In the genomic region with DNA sequence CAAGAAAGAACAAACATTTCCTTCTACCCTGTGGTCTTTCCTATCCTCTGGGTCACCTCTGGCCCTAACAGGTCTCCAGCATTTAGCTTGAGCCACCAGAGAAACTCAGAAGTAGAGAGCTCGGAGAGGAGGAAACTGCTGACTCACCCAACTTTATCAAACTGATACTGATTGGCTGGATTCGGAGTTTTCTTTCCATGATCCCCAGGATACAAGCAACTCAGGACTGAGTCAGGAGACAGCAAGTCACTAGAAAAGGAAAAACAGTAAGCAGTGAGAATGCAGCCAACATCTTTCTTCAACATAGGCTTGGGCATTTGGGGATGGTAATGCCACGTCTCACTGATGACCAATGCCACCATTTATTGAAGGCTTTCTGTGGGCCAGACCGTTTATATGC, we compare ENCODE assay signal across 12 cellular contexts. TPM values are rescaled to one million over a fixed set of nuclear protein-coding genes. Genes with fewer than 3 reads are reported as not detected.
DNase-seq lines count a peak whose midpoint lies in the region; TF ChIP-seq lines count a peak whose summit lies in the region.
"Had no signal": no experiment of that assay in that cellular context is flagged by ENCODE, and none has a peak within 500 bp of the region (broad histone marks: within the 10 kb centered on the region; RNA-seq: fewer than 3 reads in every experiment).

No MANE protein-coding gene starts in this region.

- no peaks in the 10 kb centered on the region for H3K9me3 ChIP-seq in HUES6 (ENCODE audit: control insufficient read depth, insufficient read depth, low read depth, low read length)
- H3K9me3 ChIP-seq in spleen, result no peaks in the 10 kb centered on the region
- H3K9me3 ChIP-seq: body of pancreas, MG63, stomach had no signal

- 82 to 96% (median 89%) methylated on average over 4 of the region's 4 CpGs for WGBS in spleen, 5 donors

- no peaks in the 10 kb centered on the region for H3K27me3 ChIP-seq in HUES6 (ENCODE audit: control insufficient read depth, insufficient read depth, low read length)
- H3K27me3 ChIP-seq in spleen (replicated peaks in 1 of 7), result no peaks in the 10 kb centered on the region
- H3K27me3 ChIP-seq: body of pancreas, MG63, stomach had no signal

- H3K36me3 ChIP-seq in HUES6 (ENCODE audit: control insufficient read depth, insufficient read depth, low read length), result peaks cover 87% of the 10 kb centered on the region
- H3K36me3 ChIP-seq in spleen, result peaks cover 5 to 100% (median 93%) of the 10 kb centered on the region in 6 donors

- TF ChIP-seq POLR2A in spleen (IDR thresholded peaks at IDR 0.05), result no peak

- no peak for TF ChIP-seq CTCF in AG10803 (conservative IDR thresholded peaks at IDR 0.05; ENCODE audit: low read length)
- no peak for TF ChIP-seq CTCF in astrocyte of the spinal cord (IDR thresholded peaks at IDR 0.05; ENCODE audit: low read depth, low read length)
- TF ChIP-seq CTCF in spleen (IDR thresholded peaks at IDR 0.05 in 8 of 11, conservative IDR thresholded peaks at IDR 0.05 in 3 of 11), result no peak

- H3K4me3 ChIP-seq in AG10803 (ENCODE audit: low read length), result no peak overlapping the region
- no peak overlapping the region for H3K4me3 ChIP-seq in HUES6 (ENCODE audit: low read depth, low read length)
- no peak overlapping the region for H3K4me3 ChIP-seq in astrocyte of the spinal cord (ENCODE audit: low read depth, low read length)
- no peak overlapping the region for H3K4me3 ChIP-seq in spleen
- H3K4me3 ChIP-seq: body of pancreas, MG63, stomach had no signal

- H3K9ac ChIP-seq in HUES6 (ENCODE audit: low read length), result peak overlapping the region; percentile 33

- H3K4me1 ChIP-seq in HUES6 (ENCODE audit: control insufficient read depth, insufficient read depth, low read length) (no peaks in the 10 kb centered on the region), spleen (no peaks in the 10 kb centered on the region)
- H3K4me1 ChIP-seq: body of pancreas, stomach had no signal

- H3K27ac ChIP-seq in HUES6 (ENCODE audit: low read depth, low read length) (no peak overlapping the region), spleen (no peak overlapping the region)
- H3K27ac ChIP-seq: body of pancreas, stomach had no signal

- in situ Hi-C loops in astrocyte of the spinal cord (cut with HindIII; ENCODE audit: low sequenced_read_pairs), result no loop called here

- intact Hi-C loops in spleen (cut with DNase I; ENCODE audit: low total_unique reads), result loop anchor here (10.0 kb wide), 1 partner anchor 126 kb away; no protein-coding TSS in a partner anchor

- peak; percentile 45 for DNase-seq in AG10803 (ENCODE audit: low read depth)
- peak; percentile 80 for DNase-seq in astrocyte of the spinal cord (ENCODE audit: low read depth, low spot score)
- DNase-seq in lung microvascular endothelial cell (ENCODE audit: low read depth in 2 of 2), result peak; percentile 52 to 93
- DNase-seq in activated CD8-positive, alpha-beta memory T cell treated with anti-CD3 and anti-CD28 coated beads, Interleukin-2, amount 50 U/mL, for 4 hours, result no peak
- no peak for DNase-seq in spleen
- DNase-seq in HPDE6-E6E7 (ENCODE audit: extremely low spot score), result no peak
- DNase-seq in activated CD8-positive, alpha-beta memory T cell treated with anti-CD3 and anti-CD28 coated beads, Interleukin-2, amount 50 U/mL, for 48 hours, result no peak
- DNase-seq: body of pancreas; MG63; stimulated activated CD4-positive, alpha-beta T cell treated with anti-CD3 and anti-CD28 coated beads, Interleukin-4, amount 100 ng/mL, for 24 hours; stomach had no signal

RNA-seq across cellular contexts. Expression of a gene that starts 32.7 kb away (rescaled TPM):
- 21.1 and 23.2 TPM in 2 replicates for total RNA-seq in lung microvascular endothelial cell
- total RNA-seq in spleen, result 10 to 100 TPM; 30.8 to 55.5 (median 40.7) TPM
- polyA plus RNA-seq in spleen, result 10 to 100 TPM; 14.4 to 21.1 (median 18.1) TPM

RNA-seq across cellular contexts. Expression of a gene that starts 40.8 kb away (rescaled TPM):
- total RNA-seq in lung microvascular endothelial cell (0.22 TPM in 1 of 2 replicates, not detected in the other), spleen (1 to 10 TPM in 6 of 7 donors, under 1 TPM in 1; 0.60 to 1.7 (median 1.4) TPM)
- polyA plus RNA-seq in spleen, result 1 to 10 TPM in 1 of 3 donors, under 1 TPM in 2; 0.50 to 1.2 (median 0.70) TPM

Comparison
In these comparisons a context has a peak if more than half of its experiments do, and no peak if none do; other contexts are left out.
1. DNase-seq: peak in AG10803 (single experiment), astrocyte of the spinal cord (single experiment) and lung microvascular endothelial cell (2 of 2); none in activated CD8-positive, alpha-beta memory T cell treated with anti-CD3 and anti-CD28 coated beads, Interleukin-2, amount 50 U/mL, for 4 hours (single experiment), spleen (single experiment), HPDE6-E6E7 (single experiment) and activated CD8-positive, alpha-beta memory T cell treated with anti-CD3 and anti-CD28 coated beads, Interleukin-2, amount 50 U/mL, for 48 hours (single experiment).